Comparison of ENCODE assay signal across 26 cellular contexts in genomic region chr1:227152525-227152924, GRCh38.
"Had no signal": no experiment of that assay in that cellular context is flagged by ENCODE, and none has a peak within 500 bp of the region (broad histone marks: within the 10 kb centered on the region; RNA-seq: fewer than 3 reads in every experiment).

No MANE protein-coding gene starts in this region.

- H3K4me3 ChIP-seq: neural progenitor cell, ovary, psoas muscle, right lobe of liver, sigmoid colon, suprapubic skin, testis, tibial artery, transverse colon, upper lobe of right lung, uterus had no signal

- H3K27ac ChIP-seq: neural progenitor cell, ovary, parathyroid adenoma, psoas muscle, right lobe of liver, sigmoid colon, suprapubic skin, testis, tibial artery, transverse colon, upper lobe of right lung, uterus had no signal

- H3K4me1 ChIP-seq: neural progenitor cell, parathyroid adenoma, right lobe of liver, suprapubic skin, testis, tibial artery, upper lobe of right lung, uterus had no signal

- H3K9me3 ChIP-seq: ovary, psoas muscle, right lobe of liver, sigmoid colon, suprapubic skin, testis, tibial artery, transverse colon, upper lobe of right lung, uterus had no signal

- H3K36me3 ChIP-seq: neural progenitor cell, ovary, sigmoid colon, suprapubic skin, tibial artery, transverse colon, upper lobe of right lung, uterus had no signal

- ATAC-seq: natural killer cell; psoas muscle; right cardiac atrium; right lobe of liver; stimulated activated effector memory CD8-positive, alpha-beta T cell treated with anti-CD3 and anti-CD28 coated beads, Interleukin-12 subunit alpha, Interleukin-12 subunit beta, amount 100 ng/mL, for 72 hours; stimulated activated naive B cell treated with anti-CD40 and anti-IgM and Interleukin-4, amounts not matched to agents 10 μg/mL and 1 μg/mL and 100 μg/mL, for 72 hours; stimulated activated naive CD8-positive, alpha-beta T cell treated with anti-CD3 and anti-CD28 coated beads, Interleukin-15, amount 100 ng/mL, for 72 hours; upper lobe of right lung had no signal

- H3K9ac ChIP-seq: neural progenitor cell, parathyroid adenoma had no signal

- DNase-seq: natural killer cell; occipital lobe; ovary; posterior cingulate gyrus; psoas muscle; right cardiac atrium; right lobe of liver; sigmoid colon; small intestine; stimulated activated CD4-positive, alpha-beta T cell treated with anti-CD3 and anti-CD28 coated beads, Interleukin-15, amount 100 ng/mL, for 24 hours; stimulated activated CD4-positive, alpha-beta T cell treated with anti-CD3 and anti-CD28 coated beads, Interleukin-2, amount 100 ng/mL, for 24 hours; stimulated activated CD4-positive, alpha-beta T cell treated with anti-CD3 and anti-CD28 coated beads, Interleukin-2, amount 100 ng/mL, for 48 hours; stimulated activated CD4-positive, alpha-beta T cell treated with anti-CD3 and anti-CD28 coated beads, Interleukin-4, amount 100 ng/mL, for 24 hours; stimulated activated naive B cell treated with anti-CD40 and anti-IgM and Interleukin-4, amounts not matched to agents 10 μg/mL and 1 μg/mL and 100 μg/mL, for 72 hours; stimulated activated naive CD4-positive, alpha-beta T cell treated with Interleukin-2 at 50 U/mL for 16 hours; stimulated activated naive CD8-positive, alpha-beta T cell treated with anti-CD3 and anti-CD28 coated beads, Interleukin-15, amount 100 ng/mL, for 72 hours; substantia nigra; testis; tibial artery; transverse colon; upper lobe of right lung; uterus had no signal
